Comparison of ENCODE assay signal across 1 cellular context in genomic region chr4:112170451-112170993, GRCh38.
A peak's percentile ranks its signal among the peaks of the same experiment; 100 is the strongest.
TF ChIP-seq lines count a peak whose summit lies in the region.

No MANE protein-coding gene starts in this region.

TF ChIP-seq in K562, 482 proteins besides CTCF, POLR2A, EP300 and RAD21 (continued from another document):
- TF ChIP-seq GMEB1 (CRISPR knock-in tag; IDR thresholded peaks at IDR 0.05) (no peak), IRF9 (tag; IDR thresholded peaks at IDR 0.05) (peak; percentile 77)
